ENCODE assay signal across 12 cellular contexts in genomic region chr3:4245671-4246070, GRCh38.
"Had no signal": no experiment of that assay in that cellular context is flagged by ENCODE, and none has a peak within 500 bp of the region (broad histone marks: within the 10 kb centered on the region; RNA-seq: fewer than 3 reads in every experiment).

No MANE protein-coding gene starts in this region.

- H3K27me3 ChIP-seq: heart left ventricle, ovary, uterus had no signal

- H3K9me3 ChIP-seq: heart left ventricle, ovary, thoracic aorta, uterus had no signal

- H3K4me3 Mint-ChIP-seq: activated CD8-positive, alpha-beta T cell treated with anti-CD3 and anti-CD28 coated beads for 36 hours; activated T-cell treated with anti-CD3 and anti-CD28 coated beads, Interleukin-2, amount 50 U/mL, for 72 hours; stimulated activated naive CD8-positive, alpha-beta T cell treated with anti-CD3 and anti-CD28 coated beads, Interleukin-15, Interleukin-2, amounts not matched to agents 100 ng/mL and 50 ng/mL, for 24 hours had no signal

- DNase-seq: activated CD4-positive, alpha-beta T cell treated with anti-CD3 and anti-CD28 coated beads for 4 hours; activated CD8-positive, alpha-beta memory T cell treated with anti-CD3 and anti-CD28 coated beads, Interleukin-2, amount 50 U/mL, for 4 hours; activated CD8-positive, alpha-beta T cell treated with anti-CD3 and anti-CD28 coated beads for 36 hours; activated T-cell treated with anti-CD3 and anti-CD28 coated beads, Interleukin-2, amount 50 U/mL, for 72 hours; heart left ventricle; left ventricle myocardium superior; ovary; stimulated activated CD4-positive, alpha-beta T cell treated with anti-CD3 and anti-CD28 coated beads, Interleukin-4, amount 100 ng/mL, for 24 hours; T-helper 9 cell; uterus had no signal

- H3K27ac Mint-ChIP-seq: activated CD8-positive, alpha-beta T cell treated with anti-CD3 and anti-CD28 coated beads for 36 hours; activated T-cell treated with anti-CD3 and anti-CD28 coated beads, Interleukin-2, amount 50 U/mL, for 72 hours; stimulated activated naive CD8-positive, alpha-beta T cell treated with anti-CD3 and anti-CD28 coated beads, Interleukin-15, Interleukin-2, amounts not matched to agents 100 ng/mL and 50 ng/mL, for 24 hours had no signal

- H3K4me1 ChIP-seq: heart left ventricle, uterus had no signal

- H3K27ac ChIP-seq: heart left ventricle, ovary, thoracic aorta, uterus had no signal

- H3K36me3 ChIP-seq: heart left ventricle, ovary, thoracic aorta, uterus had no signal

- H3K27me3 Mint-ChIP-seq: activated CD8-positive, alpha-beta T cell treated with anti-CD3 and anti-CD28 coated beads for 36 hours had no signal

- ATAC-seq: activated CD8-positive, alpha-beta T cell treated with anti-CD3 and anti-CD28 coated beads for 36 hours; activated T-cell treated with anti-CD3 and anti-CD28 coated beads, Interleukin-2, amount 50 U/mL, for 72 hours; heart left ventricle; left ventricle myocardium superior had no signal

- H3K4me3 ChIP-seq: heart left ventricle, ovary, thoracic aorta, uterus had no signal
